1 cellular context compared by ENCODE assay signal in genomic region chr7:142112086-142112485, GRCh38.
TF ChIP-seq lines count a peak whose summit lies in the region.

No MANE protein-coding gene starts in this region.

TF ChIP-seq in WTC11, 78 proteins besides CTCF, POLR2A, EP300 and RAD21 (continued from another document):
- no peak for TF ChIP-seq AFF4 (CRISPR knock-in tag; IDR thresholded peaks at IDR 0.05; ENCODE audit: borderline replicate concordance)
- TF ChIP-seq ZNF425 (CRISPR knock-in tag; conservative IDR thresholded peaks at IDR 0.05): no peak
- TF ChIP-seq ZMAT4 (CRISPR knock-in tag; IDR thresholded peaks at IDR 0.05): no peak
- no peak for TF ChIP-seq E2F5 (CRISPR knock-in tag; IDR thresholded peaks at IDR 0.05)
- no peak for TF ChIP-seq TCF7 (CRISPR knock-in tag; IDR thresholded peaks at IDR 0.05; ENCODE audit: low read depth)
- TF ChIP-seq ARID4B (CRISPR knock-in tag; IDR thresholded peaks at IDR 0.05; ENCODE audit: borderline replicate concordance): no peak
